ENCODE assay signal across 25 cellular contexts in genomic region chr3:175554761-175555160, GRCh38.
"Had no signal": no experiment of that assay in that cellular context is flagged by ENCODE, and none has a peak within 500 bp of the region (broad histone marks: within the 10 kb centered on the region; RNA-seq: fewer than 3 reads in every experiment).

No MANE protein-coding gene starts in this region.

- DNase-seq: colonic mucosa; cortex of kidney; dermis blood vessel endothelial cell; dorsolateral prefrontal cortex; effector CD4-positive, alpha-beta T cell; effector CD8-positive, alpha-beta T cell; effector memory CD4-positive, alpha-beta T cell; effector memory CD8-positive, alpha-beta T cell; endodermal cell; erythroblast; esophagus squamous epithelium; foreskin fibroblast; foreskin keratinocyte; foreskin melanocyte; gastrocnemius medialis; glutamatergic neuron; head of caudate nucleus; heart left ventricle; heart right ventricle had no signal

- ATAC-seq: effector memory CD8-positive, alpha-beta T cell; esophagus mucosa; foreskin keratinocyte; gastrocnemius medialis; gastroesophageal sphincter; heart left ventricle; heart right ventricle had no signal

- H3K27ac ChIP-seq: colonic mucosa, coronary artery, dorsolateral prefrontal cortex, epithelial cell of prostate, esophagus muscularis mucosa, esophagus squamous epithelium, foreskin keratinocyte, gastrocnemius medialis, gastroesophageal sphincter, heart left ventricle, heart right ventricle, hepatocyte had no signal

- H3K4me3 ChIP-seq: colonic mucosa, coronary artery, dorsolateral prefrontal cortex, esophagus muscularis mucosa, esophagus squamous epithelium, gastrocnemius medialis, gastroesophageal sphincter, heart left ventricle, heart right ventricle, hepatocyte had no signal
